Comparison of ENCODE assay signal across 8 cellular contexts in genomic region chr4:82890913-82891727, GRCh38. TPM values are rescaled to one million over a fixed set of nuclear protein-coding genes. Genes with fewer than 3 reads are reported as not detected.
DNase-seq lines count a peak whose midpoint lies in the region; ATAC-seq and TF ChIP-seq lines count a peak whose summit lies in the region.

Gene SEC31A, minus strand, starts transcription at chr4:82891153. Its CDS starts 9,217 bp downstream, at chr4:82881936.

- peak; percentile 83 to 92 for TF ChIP-seq POLR2A in uterus (IDR thresholded peaks at IDR 0.05)

- DNase-seq in NCI-H187 (lab: John Stamatoyannopoulos, UW), result peak; percentile 92 to 98
- peak; percentile 94 to 98 (median 95) for DNase-seq in T-helper 2 cell
- DNase-seq in anterior cingulate cortex (lab: John Stamatoyannopoulos, UW), result peak; percentile 66 to 97 (median 91)
- peak; percentile 92 for DNase-seq in right atrium auricular region (ENCODE audit: low spot score)
- DNase-seq in pulmonary artery endothelial cell (ENCODE audit: low read depth, low spot score), result peak; percentile 78
- DNase-seq in uterus, result peak; percentile 93 to 95

- intact Hi-C loops in uterus (cut with DNase I; ENCODE audit: low total_unique reads), result no loop called here

- H3K27me3 ChIP-seq in right atrium auricular region, result no peaks in the 10 kb centered on the region
- H3K27me3 ChIP-seq in uterus, result no peaks in the 10 kb centered on the region

- no peaks in the 10 kb centered on the region for H3K9me3 ChIP-seq in right atrium auricular region
- H3K9me3 ChIP-seq in uterus, result peaks cover 0 to 3% of the 10 kb centered on the region in 2 donors

- H3K36me3 ChIP-seq in right atrium auricular region, result peaks cover 15% of the 10 kb centered on the region
- no peaks in the 10 kb centered on the region for H3K36me3 ChIP-seq in uterus

- H3K27ac ChIP-seq in right atrium auricular region (peak within 1 kb of the TSS; percentile 97 to 98), uterus (peak within 1 kb of the TSS; percentile 94 to 98)

- H3K4me1 ChIP-seq in right atrium auricular region, result peaks cover 0 to 30% of the 10 kb centered on the region in 2 donors
- no peaks in the 10 kb centered on the region for H3K4me1 ChIP-seq in uterus

- peak within 1 kb of the TSS; percentile 83 to 87 for H3K4me3 ChIP-seq in right atrium auricular region
- H3K4me3 ChIP-seq in uterus, result peak within 1 kb of the TSS; percentile 91 to 94

- TF ChIP-seq CTCF in right atrium auricular region (IDR thresholded peaks at IDR 0.05), result peak in 1 of 2 donors; percentile 38
- peak in 3 of 4 experiments; percentile 3 to 28 (median 13) for TF ChIP-seq CTCF in uterus (IDR thresholded peaks at IDR 0.05)

- ATAC-seq in GM18499 (IDR thresholded peaks at IDR 0.05; ENCODE audit: insufficient read depth, unreplicated experiment) (peak; percentile 66), HG02943 (IDR thresholded peaks at IDR 0.05; ENCODE audit: low read depth, unreplicated experiment) (peak; percentile 89)

RNA-seq across cellular contexts. Expression of gene SEC31A, which starts in this region (rescaled TPM):
- 100 to 1,000 TPM; 107 to 116 TPM for total RNA-seq in right atrium auricular region
- total RNA-seq in pulmonary artery endothelial cell, result 266 and 311 TPM in 2 replicates
- 100 to 1,000 TPM; 117 to 458 (median 253) TPM for total RNA-seq in uterus

Comparison
In these comparisons a context has a peak if more than half of its experiments do, and no peak if none do; other contexts are left out.
1. Peak in every context shown above with its lines: DNase-seq, ATAC-seq, H3K4me3 ChIP-seq and H3K27ac ChIP-seq.